In the genomic region with DNA sequence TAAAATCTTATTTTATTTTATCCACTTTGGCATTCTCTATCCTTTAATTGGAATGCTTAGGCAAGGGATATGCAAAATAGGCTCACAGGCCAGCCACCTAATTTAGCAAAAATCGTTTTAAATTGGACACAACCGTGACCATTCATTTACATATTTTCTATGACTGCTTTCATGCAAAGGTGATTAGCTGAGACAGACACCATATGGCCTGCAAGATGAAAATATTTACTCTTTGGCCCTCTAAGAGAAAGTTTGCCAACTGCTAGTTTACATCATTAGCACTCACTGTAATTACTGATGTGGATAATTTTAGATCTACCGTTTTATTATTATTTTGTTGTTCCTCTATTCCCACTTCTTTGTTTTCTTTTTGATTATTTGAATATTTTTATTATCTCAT, we compare ENCODE assay signal across 21 cellular contexts.
DNase-seq lines count a peak whose midpoint lies in the region; ATAC-seq, FAIRE-seq and TF ChIP-seq lines count a peak whose summit lies in the region.
"Had no signal": no experiment of that assay in that cellular context is flagged by ENCODE, and none has a peak within 500 bp of the region (broad histone marks: within the 10 kb centered on the region; RNA-seq: fewer than 3 reads in every experiment).

No MANE protein-coding gene starts in this region.

- no peak overlapping the region for H3K27ac ChIP-seq in smooth muscle cell (ENCODE audit: low read depth)
- H3K27ac ChIP-seq: 22Rv1, A549, BLaER1 had no signal

- no peaks in the 10 kb centered on the region for H3K27me3 ChIP-seq in smooth muscle cell (ENCODE audit: low read depth)
- H3K27me3 ChIP-seq: BLaER1 had no signal

- no peaks in the 10 kb centered on the region for H3F3A ChIP-seq in smooth muscle cell (ENCODE audit: low read depth)

- H3K36me3 ChIP-seq in smooth muscle cell (ENCODE audit: low read depth) = no peaks in the 10 kb centered on the region
- H3K36me3 ChIP-seq: BLaER1 had no signal

- H3K9ac ChIP-seq in smooth muscle cell (ENCODE audit: low read depth) = no peak overlapping the region
- H3K9ac ChIP-seq: BLaER1 had no signal

- H3K79me2 ChIP-seq in smooth muscle cell (ENCODE audit: low read depth) = no peaks in the 10 kb centered on the region

- no peaks in the 10 kb centered on the region for H3K4me1 ChIP-seq in smooth muscle cell (ENCODE audit: low read depth)
- H3K4me1 ChIP-seq: A549, BLaER1 had no signal

- DNase-seq in NCI-H82 (lab: John Stamatoyannopoulos, UW) = peak; percentile 0
- no peak for DNase-seq in NCI-H82 treated with DMSO at 0.1 percent for 48 hours (lab: John Stamatoyannopoulos, UW; ENCODE audit: unreplicated experiment)
- peak; percentile 35 for DNase-seq in NCI-H69 (lab: John Stamatoyannopoulos, UW)
- DNase-seq in frontal cortex (ENCODE audit: low spot score in 2 of 2) = no peak
- DNase-seq in omental fat pad (ENCODE audit: low spot score) = no peak
- DNase-seq in smooth muscle cell (lab: John Stamatoyannopoulos, UW; ENCODE audit: unreplicated experiment) = no peak
- no peak for DNase-seq in Right ventricle myocardium superior
- DNase-seq: CD4-positive, alpha-beta memory T cell; GDM1; HFFc6; IMR-90 had no signal

- WGBS in smooth muscle cell (ENCODE audit: low lambda C conversion rate) = 71% methylated on average over 3 of the region's 3 CpGs

- FAIRE-seq in frontal cortex (lab: Jason Lieb, UNC) = peak; percentile 31
- FAIRE-seq: A549, GM12892, GM18507, H54, HTR-8/SVneo, K562 had no signal

- no peaks in the 10 kb centered on the region for H4K20me1 ChIP-seq in smooth muscle cell (ENCODE audit: low read depth)
- H4K20me1 ChIP-seq: BLaER1 had no signal

- no peaks in the 10 kb centered on the region for H3K9me3 ChIP-seq in smooth muscle cell (replicated peaks; ENCODE audit: low read depth)
- H3K9me3 ChIP-seq: A549, BLaER1 had no signal

- no peak overlapping the region for H2AFZ ChIP-seq in smooth muscle cell (ENCODE audit: low read depth)
- H2AFZ ChIP-seq: GM23338 had no signal

- TF ChIP-seq CTCF in omental fat pad (IDR thresholded peaks at IDR 0.05) (no peak), smooth muscle cell (IDR thresholded peaks at IDR 0.05; ENCODE audit: borderline replicate concordance, insufficient read depth, poor library complexity, severe bottlenecking) (no peak)

- H3K4me2 ChIP-seq in smooth muscle cell = no peak overlapping the region
- H3K4me2 ChIP-seq: A549, BLaER1, GM23338 had no signal

- H3K4me3 ChIP-seq in smooth muscle cell = no peak overlapping the region
- H3K4me3 ChIP-seq: A549, BLaER1, GM23338, K562 had no signal

- ATAC-seq in omental fat pad (ENCODE audit: low FRiP score) (no peak), Right ventricle myocardium superior (ENCODE audit: poor library complexity) (no peak)
- ATAC-seq: A549, GM23338, HCT116, K562 had no signal

- intact Hi-C loops in Right ventricle myocardium superior (cut with DNase I) = no loop called here

Comparison
In these comparisons a context has a peak if more than half of its experiments do, and no peak if none do; other contexts are left out.
1. DNase-seq: peak in NCI-H82 (single experiment) and NCI-H69 (single experiment); none in NCI-H82 treated with DMSO at 0.1 percent for 48 hours (single experiment), frontal cortex (0 of 2), omental fat pad (single experiment), smooth muscle cell (single experiment) and Right ventricle myocardium superior (single experiment).